In the genomic region with DNA sequence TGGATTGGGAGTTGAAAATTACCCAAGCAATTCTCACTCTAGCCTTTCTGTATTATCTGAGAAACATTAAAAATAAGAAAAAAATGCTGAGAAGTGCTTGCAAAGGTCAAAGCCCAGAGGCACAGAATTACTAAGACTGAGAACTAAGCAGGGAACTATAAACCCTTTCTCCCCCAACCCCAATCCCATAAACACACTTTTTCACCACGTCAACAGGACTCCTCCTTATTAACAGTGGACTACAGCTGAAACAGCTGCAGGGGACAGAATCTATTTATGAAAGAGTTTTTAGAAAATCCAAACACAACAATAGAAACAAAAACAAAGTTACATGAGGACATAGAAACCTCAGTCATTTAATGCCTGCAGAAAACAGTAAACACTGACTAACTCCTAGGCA, we compare ENCODE assay signal across 21 cellular contexts.
DNase-seq lines count a peak whose midpoint lies in the region; ATAC-seq, FAIRE-seq and TF ChIP-seq lines count a peak whose summit lies in the region.
"Had no signal": no experiment of that assay in that cellular context is flagged by ENCODE, and none has a peak within 500 bp of the region (broad histone marks: within the 10 kb centered on the region; RNA-seq: fewer than 3 reads in every experiment).

No MANE protein-coding gene starts in this region.

- H2AFZ ChIP-seq in PC-3 (ENCODE audit: low read length) = no peak overlapping the region

- H3K4me3 ChIP-seq in PC-3 (ENCODE audit: low read length) = no peak overlapping the region
- H3K4me3 ChIP-seq: BLaER1 treated with 17β-estradiol and CSF1 and Interleukin-3, amounts not matched to agents 10 nM and 100 nM; GM23338 had no signal

- no peaks in the 10 kb centered on the region for H3F3A ChIP-seq in PC-3 (ENCODE audit: low read length, unreplicated experiment)

- H3K27ac Mint-ChIP-seq in naive thymus-derived CD8-positive, alpha-beta T cell = no peak overlapping the region
- H3K27ac Mint-ChIP-seq: B cell; CD8-positive, alpha-beta T cell; GM23338; HFFc6 had no signal

- intact Hi-C loops in PC-3 (cut with micrococcal nuclease) = no loop called here

- H3K4me1 ChIP-seq in PC-3 (ENCODE audit: insufficient read depth, low read length) = peaks cover 24% of the 10 kb centered on the region
- H3K4me1 ChIP-seq: BLaER1 treated with 17β-estradiol and CSF1 and Interleukin-3, amounts not matched to agents 10 nM and 100 nM had no signal

- H3K9ac ChIP-seq in PC-3 (ENCODE audit: low read length) = no peak overlapping the region
- H3K9ac ChIP-seq: BLaER1 treated with 17β-estradiol and CSF1 and Interleukin-3, amounts not matched to agents 10 nM and 100 nM had no signal

- no peaks in the 10 kb centered on the region for H3K79me2 ChIP-seq in PC-3 (ENCODE audit: low read length)

- peaks cover 0 to 10% (median 0%) of the 10 kb centered on the region in 3 donors for H3K36me3 Mint-ChIP-seq in naive thymus-derived CD8-positive, alpha-beta T cell
- H3K36me3 Mint-ChIP-seq: CD8-positive, alpha-beta T cell had no signal

- H3K27me3 ChIP-seq in PC-3 (ENCODE audit: low read length) = no peaks in the 10 kb centered on the region
- H3K27me3 ChIP-seq: BLaER1 treated with 17β-estradiol and CSF1 and Interleukin-3, amounts not matched to agents 10 nM and 100 nM had no signal

- H3K4me2 ChIP-seq in PC-3 (ENCODE audit: low read length) = peak overlapping the region; percentile 29; the same call in 1 of the 2 replicates
- H3K4me2 ChIP-seq: BLaER1 treated with 17β-estradiol and CSF1 and Interleukin-3, amounts not matched to agents 10 nM and 100 nM; GM23338 had no signal

- no peaks in the 10 kb centered on the region for H3K36me3 ChIP-seq in PC-3 (ENCODE audit: low read depth, low read length)
- H3K36me3 ChIP-seq: BLaER1 treated with 17β-estradiol and CSF1 and Interleukin-3, amounts not matched to agents 10 nM and 100 nM had no signal

- TF ChIP-seq CTCF in PC-3 (conservative IDR thresholded peaks at IDR 0.05; ENCODE audit: low read depth, low read length) = no peak

- CTCF ChIA-PET in PC-3 (lab: Charles Lee) = no interaction called here

- no peaks in the 10 kb centered on the region for H3K9me2 ChIP-seq in PC-3 (replicated peaks; ENCODE audit: low read length)

- ATAC-seq in PC-3 = peak; percentile 24; the same call in 1 of the 2 replicates
- ATAC-seq in HG03135 (IDR thresholded peaks at IDR 0.05; ENCODE audit: unreplicated experiment) = no peak
- ATAC-seq in naive thymus-derived CD8-positive, alpha-beta T cell = no peak
- ATAC-seq: CD8-positive, alpha-beta T cell; GM23338; HCT116 had no signal

- DNase-seq in H4 (ENCODE audit: low spot score) (peak; percentile 49), PC-3 (peak; percentile 30), myocyte (ENCODE audit: low read depth) (peak; percentile 13), NCI-H187 (lab: John Stamatoyannopoulos, UW) (no peak)
- no peak for DNase-seq in naive thymus-derived CD8-positive, alpha-beta T cell
- DNase-seq in effector CD8-positive, alpha-beta T cell (lab: John Stamatoyannopoulos, UW) = no peak
- DNase-seq: 8988T; Calu3; CD8-positive, alpha-beta T cell; DMS79 treated with DMSO at 0.1 percent for 48 hours; GF-D8; H7; HFFc6 had no signal

- H3K4me3 Mint-ChIP-seq in naive thymus-derived CD8-positive, alpha-beta T cell = no peak overlapping the region
- H3K4me3 Mint-ChIP-seq: B cell; CD8-positive, alpha-beta T cell; GM23338; HFFc6 had no signal

- no TSS peak for BruUV-seq in PC-3 (replicated peaks; lab: Mats Ljungman, UMichigan)

- H3K27me3 Mint-ChIP-seq in naive thymus-derived CD8-positive, alpha-beta T cell = no peaks in the 10 kb centered on the region
- H3K27me3 Mint-ChIP-seq: B cell had no signal

- peaks cover 3 to 29% (median 12%) of the 10 kb centered on the region in 9 donors for H3K9me3 Mint-ChIP-seq in naive thymus-derived CD8-positive, alpha-beta T cell

- peak; percentile 99 for FAIRE-seq in endometrium (lab: Jason Lieb, UNC)
- FAIRE-seq: GM12891, GM19239 had no signal

- H4K20me1 ChIP-seq in PC-3 (ENCODE audit: low read length) = no peaks in the 10 kb centered on the region
- H4K20me1 ChIP-seq: BLaER1 treated with 17β-estradiol and CSF1 and Interleukin-3, amounts not matched to agents 10 nM and 100 nM had no signal

- no peaks in the 10 kb centered on the region for H3K4me1 Mint-ChIP-seq in naive thymus-derived CD8-positive, alpha-beta T cell
- H3K4me1 Mint-ChIP-seq: B cell, GM23338 had no signal

- POLR2A ChIA-PET in PC-3 (lab: Charles Lee; ENCODE audit: unreplicated experiment) = interaction anchor here (0.6 kb wide), 1 partner anchor 34 kb away, joined by 3 read pairs; no protein-coding TSS in a partner anchor
- POLR2A ChIA-PET in naive thymus-derived CD8-positive, alpha-beta T cell (lab: Charles Lee) = no interaction called here

- H3K9me3 ChIP-seq in PC-3 (ENCODE audit: low read length) = no peaks in the 10 kb centered on the region

- peak overlapping the region; percentile 77 for H3K27ac ChIP-seq in PC-3 (ENCODE audit: low read length)
- H3K27ac ChIP-seq: BLaER1 treated with 17β-estradiol and CSF1 and Interleukin-3, amounts not matched to agents 10 nM and 100 nM had no signal

Comparison
In these comparisons a context has a peak if more than half of its experiments do, and no peak if none do; other contexts are left out.
1. DNase-seq: peak in H4 (single experiment), PC-3 (single experiment) and myocyte (single experiment); none in naive thymus-derived CD8-positive, alpha-beta T cell (0 of 10), effector CD8-positive, alpha-beta T cell (single experiment) and NCI-H187 (0 of 2).